ENCODE assay signal across 8 cellular contexts in genomic region chr16:11915644-11916523, GRCh38. TPM values are rescaled to one million over a fixed set of nuclear protein-coding genes. Genes with fewer than 3 reads are reported as not detected.
A peak's percentile ranks its signal among the peaks of the same experiment; 100 is the strongest.
DNase-seq lines count a peak whose midpoint lies in the region; ATAC-seq, FAIRE-seq and TF ChIP-seq lines count a peak whose summit lies in the region.

Gene GSPT1, minus strand, starts transcription at chr16:11915956. Its CDS starts 236 bp downstream, at chr16:11915720.

- peak; percentile 8 to 53; a peak in 1 of 4 replicates for TF ChIP-seq EP300 in HepG2 (IDR thresholded peaks at IDR 0.05; ENCODE audit: low read depth in 2 of 2, low read length in 2 of 2)
- peak; percentile 70; the same call in 1 of the 2 replicates for TF ChIP-seq EP300 in HepG2 (CRISPR knock-in tag; IDR thresholded peaks at IDR 0.05; ENCODE audit: borderline replicate concordance)

- CTCF ChIA-PET in HepG2 (lab: Yijun Ruan, JAX; ENCODE audit: low intra/inter-chr PET ratio, low total read pairs): no interaction called here

- peaks cover 45% of the 10 kb centered on the region for H3K79me2 ChIP-seq in HepG2 (ENCODE audit: insufficient read depth, low read length)

- H3K4me2 ChIP-seq in HepG2 (ENCODE audit: low read depth, low read length): peak within 1 kb of the TSS; percentile 94

- BruUV-seq in HepG2 (replicated peaks; lab: Mats Ljungman, UMichigan): TSS peak; percentile 28

- peak; percentile 80 to 97 for TF ChIP-seq POLR2A in HepG2 (IDR thresholded peaks at IDR 0.05; ENCODE audit: insufficient read depth in 1 of 2, low read depth in 2 of 2, low read length in 2 of 2)

- FAIRE-seq in HepG2 (lab: Jason Lieb, UNC): no peak

- intact Hi-C loops in HepG2 (cut with micrococcal nuclease; ENCODE audit: unreplicated experiment): loop anchor here (1.0 to 10.0 kb wide), 5 partner anchors 33 to 296 kb away; partner anchors contain the start of genes SNX29 and TXNDC11

- peak; percentile 82 for ATAC-seq in GM19372 (IDR thresholded peaks at IDR 0.05; ENCODE audit: low read depth, unreplicated experiment)
- peak; percentile 72 for ATAC-seq in HG03558 (IDR thresholded peaks at IDR 0.05; ENCODE audit: extremely low read depth, unreplicated experiment)
- peak; percentile 92 for ATAC-seq in HepG2

- no peaks in the 10 kb centered on the region for H3K9me3 ChIP-seq in HepG2 (ENCODE audit: low read length)

- TF ChIP-seq CTCF in HepG2 (CRISPR knock-in tag; IDR thresholded peaks at IDR 0.05): peak; percentile 52

- H3K4me1 ChIP-seq in HepG2 (ENCODE audit: insufficient read depth, low read length): peaks cover 48% of the 10 kb centered on the region

- in situ Hi-C loops in HepG2 (cut with HindIII; ENCODE audit: extremely low pct_ligation_motif_present, low pct_unique_long_range_greater_than_20kb): no loop called here

- POLR2A ChIA-PET in HepG2 (lab: Yijun Ruan, JAX): interaction anchor here (0.6 to 2.5 kb wide), 30 partner anchors 9 to 1396 kb away, joined by 3 to 25 read pairs (median 4); partner anchors contain the start of genes RSL1D1, SNX29, TXNDC11 and ZC3H7A

- H3K27me3 ChIP-seq in HepG2 (ENCODE audit: control insufficient read depth in 1 of 2, insufficient read depth in 2 of 2, low read length in 2 of 2): no peaks in the 10 kb centered on the region; a peak in 1 of 5 replicates

- peak; percentile 99 for DNase-seq in CD1c-positive myeloid dendritic cell (ENCODE audit: extremely low spot score)
- DNase-seq in NCI-H774 (lab: John Stamatoyannopoulos, UW): peak; percentile 98
- peak; percentile 99 for DNase-seq in activated CD4-positive, alpha-beta T cell treated with anti-CD3 and anti-CD28 coated beads, Interleukin-2, amount 50 U/mL, for 4 hours
- peak; percentile 99 for DNase-seq in dermis blood vessel endothelial cell
- DNase-seq in HepG2 (ENCODE audit: low spot score): peak; percentile 99
- peak; percentile 99 for DNase-seq in stimulated activated CD4-positive, alpha-beta T cell treated with anti-CD3 and anti-CD28 coated beads, Interleukin-4, amount 100 ng/mL, for 1 hour

- WGBS in HepG2 (ENCODE audit: low lambda C conversion rate): under 1% methylated on average over 64 of the region's 84 CpGs

- H3K4me3 ChIP-seq in HepG2 (replicated peaks in 1 of 3; ENCODE audit: insufficient read depth in 1 of 3, low read depth in 2 of 3, low read length in 3 of 3): peak within 1 kb of the TSS; percentile 74 to 98 (median 97)

- no peaks in the 10 kb centered on the region; a peak in 2 of 5 replicates for H3K36me3 ChIP-seq in HepG2 (replicated peaks in 1 of 2; ENCODE audit: control insufficient read depth in 1 of 2, insufficient read depth in 2 of 2, low read length in 2 of 2)

- peak within 1 kb of the TSS; percentile 97 for H2AFZ ChIP-seq in HepG2 (ENCODE audit: low read length)

- peaks cover 40% of the 10 kb centered on the region for H4K20me1 ChIP-seq in HepG2 (ENCODE audit: insufficient read depth, low read length)

- peak within 1 kb of the TSS; percentile 95 for H3K9ac ChIP-seq in HepG2 (ENCODE audit: insufficient read depth, low read depth, low read length)

- peak; percentile 52 for TF ChIP-seq RAD21 in HepG2 (CRISPR knock-in tag; IDR thresholded peaks at IDR 0.05)

- H3K27ac ChIP-seq in HepG2 (ENCODE audit: extremely low read length, insufficient read depth, low read length): peak within 1 kb of the TSS; percentile 94

TF ChIP-seq in HepG2, 621 proteins besides CTCF, POLR2A, EP300 and RAD21 (continues in another document):
- no peak for TF ChIP-seq FLYWCH1 (CRISPR knock-in tag; IDR thresholded peaks at IDR 0.05)
- TF ChIP-seq ZNF776 (CRISPR knock-in tag; IDR thresholded peaks at IDR 0.05): peak; percentile 92
- TF ChIP-seq SOX6 (IDR thresholded peaks at IDR 0.05): no peak
- TF ChIP-seq SOX6 (CRISPR knock-in tag; IDR thresholded peaks at IDR 0.05): peak; percentile 81
- TF ChIP-seq ZFY (CRISPR knock-in tag; IDR thresholded peaks at IDR 0.05): peak; percentile 92
- TF ChIP-seq ZNF660 (CRISPR knock-in tag; IDR thresholded peaks at IDR 0.05; ENCODE audit: borderline replicate concordance, low read depth): 0 out of 2 replicates have a peak, but pooled peaks have one; percentile 27
- TF ChIP-seq TFDP1 (CRISPR knock-in tag; IDR thresholded peaks at IDR 0.05; ENCODE audit: borderline replicate concordance): peak; percentile 37; the same call in 1 of the 2 replicates
- TF ChIP-seq ZNF432 (CRISPR knock-in tag; IDR thresholded peaks at IDR 0.05; ENCODE audit: borderline replicate concordance): no peak; the same call in 1 of the 2 replicates
- TF ChIP-seq ZNF34 (CRISPR knock-in tag; IDR thresholded peaks at IDR 0.05; ENCODE audit: borderline replicate concordance): peak; percentile 95; the same call in 1 of the 2 replicates
- TF ChIP-seq, protein P1, sequence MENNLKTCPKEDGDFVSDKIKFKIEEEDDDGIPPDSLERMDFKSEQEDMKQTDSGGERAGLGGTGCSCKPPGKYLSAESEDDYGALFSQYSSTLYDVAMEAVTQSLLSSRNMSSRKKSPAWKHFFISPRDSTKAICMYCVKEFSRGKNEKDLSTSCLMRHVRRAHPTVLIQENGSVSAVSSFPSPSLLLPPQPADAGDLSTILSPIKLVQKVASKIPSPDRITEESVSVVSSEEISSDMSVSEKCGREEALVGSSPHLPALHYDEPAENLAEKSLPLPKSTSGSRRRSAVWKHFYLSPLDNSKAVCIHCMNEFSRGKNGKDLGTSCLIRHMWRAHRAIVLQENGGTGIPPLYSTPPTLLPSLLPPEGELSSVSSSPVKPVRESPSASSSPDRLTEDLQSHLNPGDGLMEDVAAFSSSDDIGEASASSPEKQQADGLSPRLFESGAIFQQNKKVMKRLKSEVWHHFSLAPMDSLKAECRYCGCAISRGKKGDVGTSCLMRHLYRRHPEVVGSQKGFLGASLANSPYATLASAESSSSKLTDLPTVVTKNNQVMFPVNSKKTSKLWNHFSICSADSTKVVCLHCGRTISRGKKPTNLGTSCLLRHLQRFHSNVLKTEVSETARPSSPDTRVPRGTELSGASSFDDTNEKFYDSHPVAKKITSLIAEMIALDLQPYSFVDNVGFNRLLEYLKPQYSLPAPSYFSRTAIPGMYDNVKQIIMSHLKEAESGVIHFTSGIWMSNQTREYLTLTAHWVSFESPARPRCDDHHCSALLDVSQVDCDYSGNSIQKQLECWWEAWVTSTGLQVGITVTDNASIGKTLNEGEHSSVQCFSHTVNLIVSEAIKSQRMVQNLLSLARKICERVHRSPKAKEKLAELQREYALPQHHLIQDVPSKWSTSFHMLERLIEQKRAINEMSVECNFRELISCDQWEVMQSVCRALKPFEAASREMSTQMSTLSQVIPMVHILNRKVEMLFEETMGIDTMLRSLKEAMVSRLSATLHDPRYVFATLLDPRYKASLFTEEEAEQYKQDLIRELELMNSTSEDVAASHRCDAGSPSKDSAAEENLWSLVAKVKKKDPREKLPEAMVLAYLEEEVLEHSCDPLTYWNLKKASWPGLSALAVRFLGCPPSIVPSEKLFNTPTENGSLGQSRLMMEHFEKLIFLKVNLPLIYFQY (CRISPR knock-in tag; IDR thresholded peaks at IDR 0.05; ENCODE audit: borderline replicate concordance): peak; percentile 66; the same call in 1 of the 2 replicates
- TF ChIP-seq SKI (IDR thresholded peaks at IDR 0.05; ENCODE audit: partially characterized antibody): peak; percentile 97
- no peak for TF ChIP-seq ZBTB8A (CRISPR knock-in tag; IDR thresholded peaks at IDR 0.05; ENCODE audit: borderline replicate concordance, low read depth)
- peak; percentile 99 for TF ChIP-seq NR2C2 (CRISPR knock-in tag; IDR thresholded peaks at IDR 0.05; ENCODE audit: borderline replicate concordance)
- peak; percentile 30; the same call in 1 of the 2 replicates for TF ChIP-seq ZSCAN9 (CRISPR knock-in tag; IDR thresholded peaks at IDR 0.05; ENCODE audit: borderline replicate concordance)

RNA-seq across cellular contexts. Expression of gene GSPT1, which starts in this region (rescaled TPM):
- 70.8 and 143 TPM in 2 replicates for total RNA-seq in dermis blood vessel endothelial cell
- total RNA-seq in HepG2 (2016; rRNA removed; fragmentation: Illumina TruSeq; extraction: Trizol): 316 and 449 TPM in 2 replicates
- total RNA-seq in HepG2 (2016; cell fraction: cytosol; rRNA removed; fragmentation: Illumina TruSeq; extraction: Trizol; ENCODE audit: low read depth): 142 and 166 TPM in 2 replicates
- 314 and 417 TPM in 2 replicates for total RNA-seq in HepG2 (2016; cell fraction: insoluble cytoplasmic fraction; rRNA removed; fragmentation: Illumina TruSeq; extraction: Trizol)
- total RNA-seq in HepG2 (2016; cell fraction: membrane; rRNA removed; fragmentation: Illumina TruSeq; extraction: Trizol): 280 and 333 TPM in 2 replicates
- total RNA-seq in HepG2 (2016; cell fraction: nucleus; rRNA removed; fragmentation: Illumina TruSeq; extraction: Trizol): 170 and 204 TPM in 2 replicates
- 98.6 and 120 TPM in 2 replicates for polyA plus RNA-seq in HepG2 (2011; rRNA removed)
- polyA plus RNA-seq in HepG2 (2011; cell fraction: cytosol; rRNA removed): 55.3 and 92.7 TPM in 2 replicates
- 39.3 and 51.1 TPM in 2 replicates for polyA plus RNA-seq in HepG2 (2011; cell fraction: nucleus; rRNA removed)
- polyA plus RNA-seq in HepG2 (2012): 194 and 213 TPM in 2 replicates
- polyA plus RNA-seq in HepG2 (2016; cell fraction: cytosol; fragmentation: Illumina TruSeq; extraction: Trizol; ENCODE audit: low read depth): 133 and 153 TPM in 2 replicates
- polyA plus RNA-seq in HepG2 (2016; cell fraction: insoluble cytoplasmic fraction; fragmentation: Illumina TruSeq; extraction: Trizol; ENCODE audit: low read depth): 441 and 497 TPM in 2 replicates
- 227 and 277 TPM in 2 replicates for polyA plus RNA-seq in HepG2 (2016; cell fraction: membrane; fragmentation: Illumina TruSeq; extraction: Trizol; ENCODE audit: low read depth)
- polyA plus RNA-seq in HepG2 (2016; cell fraction: nucleus; fragmentation: Illumina TruSeq; extraction: Trizol; ENCODE audit: insufficient read depth, low read depth): 226 and 252 TPM in 2 replicates
- 49.8 and 61.5 TPM in 2 replicates for polyA minus RNA-seq in HepG2 (2011; rRNA and poly(A)+ RNA removed; ENCODE audit: low replicate concordance)
- 151 and 204 TPM in 2 replicates for polyA minus RNA-seq in HepG2 (2011; cell fraction: cytosol; rRNA and poly(A)+ RNA removed)
- polyA minus RNA-seq in HepG2 (2011; cell fraction: nucleus; rRNA and poly(A)+ RNA removed): 104 and 140 TPM in 2 replicates

Comparison
In these comparisons a context has a peak if more than half of its experiments do, and no peak if none do; other contexts are left out.
1. Peak in every context shown above with its lines: DNase-seq, ATAC-seq, H3K4me3 ChIP-seq and H3K27ac ChIP-seq.